ENCODE assay signal across 2 cellular contexts in genomic region chr5:160188968-160189319, GRCh38.
TF ChIP-seq lines count a peak whose summit lies in the region.

No MANE protein-coding gene starts in this region.

TF ChIP-seq in GM23338, 12 proteins besides CTCF, POLR2A, EP300 and RAD21:
- no peak for TF ChIP-seq ZNF462 (CRISPR knock-in tag; IDR thresholded peaks at IDR 0.05)
- TF ChIP-seq, protein P1, sequence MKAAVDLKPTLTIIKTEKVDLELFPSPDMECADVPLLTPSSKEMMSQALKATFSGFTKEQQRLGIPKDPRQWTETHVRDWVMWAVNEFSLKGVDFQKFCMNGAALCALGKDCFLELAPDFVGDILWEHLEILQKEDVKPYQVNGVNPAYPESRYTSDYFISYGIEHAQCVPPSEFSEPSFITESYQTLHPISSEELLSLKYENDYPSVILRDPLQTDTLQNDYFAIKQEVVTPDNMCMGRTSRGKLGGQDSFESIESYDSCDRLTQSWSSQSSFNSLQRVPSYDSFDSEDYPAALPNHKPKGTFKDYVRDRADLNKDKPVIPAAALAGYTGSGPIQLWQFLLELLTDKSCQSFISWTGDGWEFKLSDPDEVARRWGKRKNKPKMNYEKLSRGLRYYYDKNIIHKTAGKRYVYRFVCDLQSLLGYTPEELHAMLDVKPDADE (IDR thresholded peaks at IDR 0.05), result no peak
- no peak for TF ChIP-seq EZH2phosphoT487 (IDR thresholded peaks at IDR 0.05; ENCODE audit: unreplicated experiment)
- no peak for TF ChIP-seq JUNB (IDR thresholded peaks at IDR 0.05; ENCODE audit: unreplicated experiment)
- no peak for TF ChIP-seq REST (IDR thresholded peaks at IDR 0.05; ENCODE audit: unreplicated experiment)
- TF ChIP-seq EZH2 (IDR thresholded peaks at IDR 0.05; ENCODE audit: low read depth, unreplicated experiment), result no peak
- no peak for TF ChIP-seq STAT1 (IDR thresholded peaks at IDR 0.05; ENCODE audit: unreplicated experiment)

TF ChIP-seq in H1, 55 proteins besides CTCF, POLR2A, EP300 and RAD21:
- TF ChIP-seq CTBP2 (IDR thresholded peaks at IDR 0.05; ENCODE audit: borderline replicate concordance, insufficient read depth, insufficient read length, low read length) (no peak), KDM5A (IDR thresholded peaks at IDR 0.05; ENCODE audit: low read length) (no peak), NANOG (IDR thresholded peaks at IDR 0.05; ENCODE audit: insufficient read depth, low read depth, low read length, poor library complexity, severe bottlenecking) (no peak), EZH2 (IDR thresholded peaks at IDR 0.05; ENCODE audit: low read depth, low read length, severe bottlenecking) (no peak), CHD1 (IDR thresholded peaks at IDR 0.05; ENCODE audit: low read depth, low read length) (no peak), CEBPB (IDR thresholded peaks at IDR 0.05; ENCODE audit: low read depth, low read length) (no peak), HDAC6 (IDR thresholded peaks at IDR 0.05; ENCODE audit: low read depth, low read length) (no peak), CHD2 (IDR thresholded peaks at IDR 0.05; ENCODE audit: low read length) (no peak), SIRT6 (IDR thresholded peaks at IDR 0.05; ENCODE audit: low read length) (no peak), SP2 (IDR thresholded peaks at IDR 0.05; ENCODE audit: low read length) (no peak)
TF ChIP-seq in H1: peak in this region for 0.
